In the genomic region with DNA sequence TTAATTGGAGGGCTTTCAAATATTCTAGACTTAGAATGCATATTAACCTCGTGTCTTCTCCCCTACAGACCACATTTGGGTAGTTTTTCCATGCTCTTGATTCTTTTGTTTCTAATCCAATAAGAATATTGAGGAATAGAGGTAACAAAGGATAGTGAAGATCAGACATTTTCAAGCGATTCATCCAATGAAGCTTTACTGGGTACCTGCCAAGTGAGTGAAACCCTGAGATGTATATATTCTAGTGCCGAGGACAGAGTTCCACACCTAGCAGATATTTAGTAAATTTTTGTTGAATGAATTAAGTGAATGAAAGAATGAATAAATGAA, we compare ENCODE assay signal across 8 cellular contexts. TPM values are rescaled to one million over a fixed set of nuclear protein-coding genes. Genes with fewer than 3 reads are reported as not detected.
A peak's percentile ranks its signal among the peaks of the same experiment; 100 is the strongest.
DNase-seq lines count a peak whose midpoint lies in the region; ATAC-seq and TF ChIP-seq lines count a peak whose summit lies in the region.

No MANE protein-coding gene starts in this region.

- no peaks in the 10 kb centered on the region for H3K27me3 ChIP-seq in skeletal muscle tissue (ENCODE audit: control insufficient read depth in 3 of 3, insufficient read depth in 3 of 3, low read length in 3 of 3)

- CTCF ChIA-PET in GM10248 (lab: Yijun Ruan, JAX) = interaction anchor here (0.7 to 2.0 kb wide), 8 partner anchors 10 to 1232 kb away, joined by 3 to 6 read pairs (median 3); a partner anchor contains a TSS

- peaks cover 0 to 4% (median 0%) of the 10 kb centered on the region in 3 donors for H3K36me3 ChIP-seq in skeletal muscle tissue (ENCODE audit: control insufficient read depth in 3 of 3, insufficient read depth in 3 of 3, low read length in 3 of 3)

- TF ChIP-seq CTCF in fibroblast of mammary gland (conservative IDR thresholded peaks at IDR 0.05; ENCODE audit: control insufficient read depth, insufficient read depth, low read depth, low read length) (no peak), GM10248 (IDR thresholded peaks at IDR 0.05; ENCODE audit: control extremely low read depth, extremely low read depth, low read depth, missing control alignments) (no peak)

- peak overlapping the region; percentile 57 to 81 (median 79) for H3K9ac ChIP-seq in skeletal muscle tissue (ENCODE audit: low read depth in 1 of 3, low read length in 3 of 3)

- ATAC-seq in GM21526 (IDR thresholded peaks at IDR 0.05; ENCODE audit: low FRiP score, unreplicated experiment) = peak; percentile 3

- no peaks in the 10 kb centered on the region for H3K9me3 ChIP-seq in skeletal muscle tissue (ENCODE audit: control insufficient read depth in 3 of 3, low read length in 3 of 3)

- POLR2A ChIA-PET in GM10248 (lab: Yijun Ruan, JAX) = interaction anchor here (0.7 kb wide), 1 partner anchor 14 kb away, joined by 3 read pairs; no protein-coding TSS in a partner anchor

- H3K4me3 ChIP-seq in fibroblast of mammary gland (ENCODE audit: control insufficient read depth, low read depth, low read length) (peak overlapping the region; percentile 79), skeletal muscle tissue (ENCODE audit: low read length in 3 of 3) (peak overlapping the region; percentile 77 to 86 (median 83))

- H3K4me1 ChIP-seq in skeletal muscle tissue (ENCODE audit: control insufficient read depth in 3 of 3, insufficient read depth in 3 of 3, low read length in 3 of 3) = peaks cover 3 to 4% (median 4%) of the 10 kb centered on the region in 3 donors

- H3K27ac ChIP-seq in skeletal muscle tissue (ENCODE audit: low read depth, low read length) = peak overlapping the region; percentile 67

- peak; percentile 2 for DNase-seq in AG08395 (ENCODE audit: low spot score)
- DNase-seq in RKO (ENCODE audit: low spot score) = peak; percentile 34
- no peak for DNase-seq in fibroblast of mammary gland (ENCODE audit: low read depth)
- DNase-seq in NCI-H187 treated with DMSO at 0.1 percent for 48 hours (lab: John Stamatoyannopoulos, UW) = no peak
- DNase-seq in GM10248 (ENCODE audit: extremely low spot score) = no peak
- no peak for DNase-seq in C1 segment of cervical spinal cord (lab: John Stamatoyannopoulos, UW)

RNA-seq across cellular contexts. Expression of a gene that starts 0.5 kb away (rescaled TPM):
- 14.1 TPM for total RNA-seq in skeletal muscle tissue

Comparison
In these comparisons a context has a peak if more than half of its experiments do, and no peak if none do; other contexts are left out.
1. DNase-seq: peak in AG08395 (single experiment) and RKO (single experiment); none in fibroblast of mammary gland (single experiment), NCI-H187 treated with DMSO at 0.1 percent for 48 hours (single experiment), GM10248 (single experiment) and C1 segment of cervical spinal cord (0 of 14).